In the genomic region with DNA sequence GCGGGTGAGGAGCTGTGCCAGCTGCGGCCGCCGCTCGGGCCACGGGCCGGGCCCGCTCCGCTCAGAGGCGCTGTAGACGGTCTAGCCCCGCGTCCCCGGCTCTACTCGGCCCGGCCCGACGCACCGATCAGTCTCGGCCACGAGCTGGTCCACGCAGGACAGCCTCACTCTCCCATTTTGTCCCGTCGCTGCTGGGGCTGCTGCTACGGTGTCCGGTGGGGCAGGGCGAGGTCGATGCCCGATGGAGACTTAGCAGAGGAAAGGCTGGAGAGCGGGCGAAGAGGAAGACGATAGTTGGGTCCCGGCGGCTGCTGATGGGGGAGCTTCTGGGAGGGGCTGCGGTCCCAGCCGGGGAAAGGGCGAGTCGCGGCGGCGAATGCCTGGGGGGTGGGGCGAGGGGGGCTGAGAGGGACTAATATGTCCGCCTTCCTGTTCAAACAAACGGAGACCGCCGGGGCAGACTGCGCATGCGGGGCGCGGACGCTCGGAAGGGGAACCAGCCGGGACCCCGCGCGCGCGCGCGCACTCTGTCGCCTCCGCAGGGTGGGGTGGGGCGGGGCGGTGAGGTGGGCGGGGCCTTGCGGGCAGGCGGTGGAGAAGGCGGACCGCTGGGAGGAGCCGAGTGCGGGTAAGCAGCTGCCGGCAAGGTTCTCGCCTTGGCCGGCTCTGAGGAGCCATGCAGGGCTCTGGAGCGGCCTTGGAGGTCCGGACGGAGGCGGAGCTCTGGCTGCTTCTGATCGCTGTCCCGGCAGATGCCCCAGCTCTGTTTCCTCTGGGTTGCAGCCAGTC, we compare ENCODE assay signal across 8 cellular contexts.
DNase-seq lines count a peak whose midpoint lies in the region; ATAC-seq and TF ChIP-seq lines count a peak whose summit lies in the region.

A gene (minus strand): TSS at position 463 of the 789 bp plus-strand sequence. CDS start 903 bp downstream, outside the sequence.

- DNase-seq in AML-193 (lab: John Stamatoyannopoulos, UW) (peak; percentile 93 to 95), NCI-H446 treated with DMSO at 0.1 percent for 48 hours (lab: John Stamatoyannopoulos, UW) (peak; percentile 87), iris pigment epithelial cell (ENCODE audit: low read depth) (peak; percentile 99)
- DNase-seq in central memory CD8-positive, alpha-beta T cell (ENCODE audit: low spot score in 2 of 2): peak; percentile 95 to 96
- DNase-seq in stimulated activated CD4-positive, alpha-beta T cell treated with anti-CD3 and anti-CD28 coated beads, Interleukin-12 subunit alpha, Interleukin-12 subunit beta, amount 100 ng/mL, for 24 hours (ENCODE audit: low read depth in 2 of 2): peak; percentile 97 to 98

- no peaks in the 10 kb centered on the region for H3K9me3 Mint-ChIP-seq in central memory CD8-positive, alpha-beta T cell

- ATAC-seq in HG03378 (IDR thresholded peaks at IDR 0.05; ENCODE audit: unreplicated experiment): peak; percentile 81
- peak; percentile 81 to 86 for ATAC-seq in activated CD4-positive, CD25-positive, alpha-beta regulatory T cell treated with anti-CD3 and anti-CD28 coated beads, Interleukin-2, amount 50 U/mL, for 24 hours
- peak; percentile 78 for ATAC-seq in central memory CD8-positive, alpha-beta T cell (replicated peaks; ENCODE audit: extremely low read depth, poor library complexity, severe bottlenecking)

- H3K27ac Mint-ChIP-seq in central memory CD8-positive, alpha-beta T cell (ENCODE audit: low read depth): peak within 1 kb of the TSS; percentile 92

- no peaks in the 10 kb centered on the region for H3K27me3 Mint-ChIP-seq in central memory CD8-positive, alpha-beta T cell

- peak; percentile 87 for TF ChIP-seq POLR2A in GM19099 (IDR thresholded peaks at IDR 0.05; ENCODE audit: extremely low read depth, insufficient read length, low read depth)

- no peak within 1 kb of the TSS for H3K4me3 Mint-ChIP-seq in central memory CD8-positive, alpha-beta T cell

- peaks cover 10% of the 10 kb centered on the region for H3K36me3 Mint-ChIP-seq in central memory CD8-positive, alpha-beta T cell (ENCODE audit: insufficient read depth)

- H3K4me1 Mint-ChIP-seq in central memory CD8-positive, alpha-beta T cell: peaks cover 20% of the 10 kb centered on the region

Comparison
In these comparisons a context has a peak if more than half of its experiments do, and no peak if none do; other contexts are left out.
1. Peak in every context shown above with its lines: DNase-seq and ATAC-seq.